Comparison of ENCODE assay signal across 1 cellular context in genomic region chr17:72121164-72122001, GRCh38.
TF ChIP-seq lines count a peak whose summit lies in the region.

No MANE protein-coding gene starts in this region.

TF ChIP-seq in HepG2, 621 proteins besides CTCF, POLR2A, EP300 and RAD21 (continued from another document and continues in another):
- no peak for TF ChIP-seq PRDM15 (CRISPR knock-in tag; IDR thresholded peaks at IDR 0.05)
- TF ChIP-seq ZNF567 (CRISPR knock-in tag; IDR thresholded peaks at IDR 0.05; ENCODE audit: borderline replicate concordance) = no peak
- peak; percentile 41; the same call in 1 of the 2 replicates for TF ChIP-seq HES4 (CRISPR knock-in tag; IDR thresholded peaks at IDR 0.05; ENCODE audit: borderline replicate concordance)
- TF ChIP-seq, protein P1, sequence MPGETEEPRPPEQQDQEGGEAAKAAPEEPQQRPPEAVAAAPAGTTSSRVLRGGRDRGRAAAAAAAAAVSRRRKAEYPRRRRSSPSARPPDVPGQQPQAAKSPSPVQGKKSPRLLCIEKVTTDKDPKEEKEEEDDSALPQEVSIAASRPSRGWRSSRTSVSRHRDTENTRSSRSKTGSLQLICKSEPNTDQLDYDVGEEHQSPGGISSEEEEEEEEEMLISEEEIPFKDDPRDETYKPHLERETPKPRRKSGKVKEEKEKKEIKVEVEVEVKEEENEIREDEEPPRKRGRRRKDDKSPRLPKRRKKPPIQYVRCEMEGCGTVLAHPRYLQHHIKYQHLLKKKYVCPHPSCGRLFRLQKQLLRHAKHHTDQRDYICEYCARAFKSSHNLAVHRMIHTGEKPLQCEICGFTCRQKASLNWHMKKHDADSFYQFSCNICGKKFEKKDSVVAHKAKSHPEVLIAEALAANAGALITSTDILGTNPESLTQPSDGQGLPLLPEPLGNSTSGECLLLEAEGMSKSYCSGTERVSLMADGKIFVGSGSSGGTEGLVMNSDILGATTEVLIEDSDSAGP (CRISPR knock-in tag; IDR thresholded peaks at IDR 0.05; ENCODE audit: borderline replicate concordance) = peak; percentile 93; the same call in 1 of the 2 replicates
- no peak for TF ChIP-seq EZH2 (conservative IDR thresholded peaks at IDR 0.05; ENCODE audit: low read depth, low read length)
- peak; percentile 69; the same call in 1 of the 2 replicates for TF ChIP-seq JUNB (CRISPR knock-in tag; IDR thresholded peaks at IDR 0.05; ENCODE audit: borderline replicate concordance)
- no peak for TF ChIP-seq ZNF225 (CRISPR knock-in tag; IDR thresholded peaks at IDR 0.05)
- TF ChIP-seq CCDC6 (CRISPR knock-in tag; IDR thresholded peaks at IDR 0.05) = no peak; the same call in 1 of the 2 replicates
- 0 out of 2 replicates have a peak, but pooled peaks have one; percentile 41 for TF ChIP-seq ZNF672 (CRISPR knock-in tag; IDR thresholded peaks at IDR 0.05)
- TF ChIP-seq, protein P2, sequence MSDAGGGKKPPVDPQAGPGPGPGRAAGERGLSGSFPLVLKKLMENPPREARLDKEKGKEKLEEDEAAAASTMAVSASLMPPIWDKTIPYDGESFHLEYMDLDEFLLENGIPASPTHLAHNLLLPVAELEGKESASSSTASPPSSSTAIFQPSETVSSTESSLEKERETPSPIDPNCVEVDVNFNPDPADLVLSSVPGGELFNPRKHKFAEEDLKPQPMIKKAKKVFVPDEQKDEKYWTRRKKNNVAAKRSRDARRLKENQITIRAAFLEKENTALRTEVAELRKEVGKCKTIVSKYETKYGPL (CRISPR knock-in tag; IDR thresholded peaks at IDR 0.05) = 0 out of 2 replicates have a peak, but pooled peaks have one; percentile 4
- TF ChIP-seq SMAD1 (CRISPR knock-in tag; IDR thresholded peaks at IDR 0.05; ENCODE audit: borderline replicate concordance, low read depth) = 0 out of 2 replicates have a peak, but pooled peaks have one; percentile 36
- TF ChIP-seq, protein P3, sequence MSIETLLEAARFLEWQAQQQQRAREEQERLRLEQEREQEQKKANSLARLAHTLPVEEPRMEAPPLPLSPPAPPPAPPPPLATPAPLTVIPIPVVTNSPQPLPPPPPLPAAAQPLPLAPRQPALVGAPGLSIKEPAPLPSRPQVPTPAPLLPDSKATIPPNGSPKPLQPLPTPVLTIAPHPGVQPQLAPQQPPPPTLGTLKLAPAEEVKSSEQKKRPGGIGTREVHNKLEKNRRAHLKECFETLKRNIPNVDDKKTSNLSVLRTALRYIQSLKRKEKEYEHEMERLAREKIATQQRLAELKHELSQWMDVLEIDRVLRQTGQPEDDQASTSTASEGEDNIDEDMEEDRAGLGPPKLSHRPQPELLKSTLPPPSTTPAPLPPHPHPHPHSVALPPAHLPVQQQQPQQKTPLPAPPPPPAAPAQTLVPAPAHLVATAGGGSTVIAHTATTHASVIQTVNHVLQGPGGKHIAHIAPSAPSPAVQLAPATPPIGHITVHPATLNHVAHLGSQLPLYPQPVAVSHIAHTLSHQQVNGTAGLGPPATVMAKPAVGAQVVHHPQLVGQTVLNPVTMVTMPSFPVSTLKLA (IDR thresholded peaks at IDR 0.05) = no peak
- TF ChIP-seq SRSF1 (optimal IDR thresholded peaks at IDR 0.05; ENCODE audit: low read depth, low read length) = peak; percentile 92
- no peak for TF ChIP-seq ZNF431 (CRISPR knock-in tag; IDR thresholded peaks at IDR 0.05; ENCODE audit: borderline replicate concordance, low read depth)
- TF ChIP-seq, protein P4, sequence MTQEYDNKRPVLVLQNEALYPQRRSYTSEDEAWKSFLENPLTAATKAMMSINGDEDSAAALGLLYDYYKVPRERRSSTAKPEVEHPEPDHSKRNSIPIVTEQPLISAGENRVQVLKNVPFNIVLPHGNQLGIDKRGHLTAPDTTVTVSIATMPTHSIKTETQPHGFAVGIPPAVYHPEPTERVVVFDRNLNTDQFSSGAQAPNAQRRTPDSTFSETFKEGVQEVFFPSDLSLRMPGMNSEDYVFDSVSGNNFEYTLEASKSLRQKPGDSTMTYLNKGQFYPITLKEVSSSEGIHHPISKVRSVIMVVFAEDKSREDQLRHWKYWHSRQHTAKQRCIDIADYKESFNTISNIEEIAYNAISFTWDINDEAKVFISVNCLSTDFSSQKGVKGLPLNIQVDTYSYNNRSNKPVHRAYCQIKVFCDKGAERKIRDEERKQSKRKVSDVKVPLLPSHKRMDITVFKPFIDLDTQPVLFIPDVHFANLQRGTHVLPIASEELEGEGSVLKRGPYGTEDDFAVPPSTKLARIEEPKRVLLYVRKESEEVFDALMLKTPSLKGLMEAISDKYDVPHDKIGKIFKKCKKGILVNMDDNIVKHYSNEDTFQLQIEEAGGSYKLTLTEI (CRISPR knock-in tag; conservative IDR thresholded peaks at IDR 0.05) = no peak
- TF ChIP-seq ARNT2 (CRISPR knock-in tag; IDR thresholded peaks at IDR 0.05; ENCODE audit: low read depth) = peak; percentile 79; the same call in 1 of the 2 replicates
- peak; percentile 79 for TF ChIP-seq ZNF230 (CRISPR knock-in tag; IDR thresholded peaks at IDR 0.05)
- TF ChIP-seq FOXJ3 (CRISPR knock-in tag; IDR thresholded peaks at IDR 0.05; ENCODE audit: borderline replicate concordance) = peak; percentile 22; the same call in 1 of the 2 replicates
- no peak for TF ChIP-seq SOX13 (IDR thresholded peaks at IDR 0.05)
- TF ChIP-seq SOX13 (CRISPR knock-in tag; conservative IDR thresholded peaks at IDR 0.05 in 1 of 2, IDR thresholded peaks at IDR 0.05 in 1 of 2) = 0 out of 4 replicates have a peak, but pooled peaks of 1 of the 2 experiments have one; percentile 52
- TF ChIP-seq ZFY (CRISPR knock-in tag; IDR thresholded peaks at IDR 0.05) = peak; percentile 49
- peak; percentile 89; the same call in 1 of the 2 replicates for TF ChIP-seq ZNF558 (CRISPR knock-in tag; IDR thresholded peaks at IDR 0.05; ENCODE audit: borderline replicate concordance)
- TF ChIP-seq FOSL2 (CRISPR knock-in tag; IDR thresholded peaks at IDR 0.05) = peak; percentile 8
- peak; percentile 27; the same call in 1 of the 2 replicates for TF ChIP-seq PCBP1 (IDR thresholded peaks at IDR 0.05; ENCODE audit: borderline replicate concordance, low read depth, low read length)
- no peak for TF ChIP-seq SETDB1 (CRISPR knock-in tag; IDR thresholded peaks at IDR 0.05; ENCODE audit: borderline replicate concordance)
- peak; percentile 88 for TF ChIP-seq HNRNPL (IDR thresholded peaks at IDR 0.05; ENCODE audit: low read depth, low read length)
- TF ChIP-seq ZNF280B (CRISPR knock-in tag; IDR thresholded peaks at IDR 0.05; ENCODE audit: borderline replicate concordance) = peak; percentile 76
- TF ChIP-seq ZNF670 (CRISPR knock-in tag; IDR thresholded peaks at IDR 0.05; ENCODE audit: borderline replicate concordance) = peak; percentile 98
- TF ChIP-seq GLI4 (CRISPR knock-in tag; IDR thresholded peaks at IDR 0.05; ENCODE audit: borderline replicate concordance) = peak; percentile 95; the same call in 1 of the 2 replicates
- TF ChIP-seq, protein P5, sequence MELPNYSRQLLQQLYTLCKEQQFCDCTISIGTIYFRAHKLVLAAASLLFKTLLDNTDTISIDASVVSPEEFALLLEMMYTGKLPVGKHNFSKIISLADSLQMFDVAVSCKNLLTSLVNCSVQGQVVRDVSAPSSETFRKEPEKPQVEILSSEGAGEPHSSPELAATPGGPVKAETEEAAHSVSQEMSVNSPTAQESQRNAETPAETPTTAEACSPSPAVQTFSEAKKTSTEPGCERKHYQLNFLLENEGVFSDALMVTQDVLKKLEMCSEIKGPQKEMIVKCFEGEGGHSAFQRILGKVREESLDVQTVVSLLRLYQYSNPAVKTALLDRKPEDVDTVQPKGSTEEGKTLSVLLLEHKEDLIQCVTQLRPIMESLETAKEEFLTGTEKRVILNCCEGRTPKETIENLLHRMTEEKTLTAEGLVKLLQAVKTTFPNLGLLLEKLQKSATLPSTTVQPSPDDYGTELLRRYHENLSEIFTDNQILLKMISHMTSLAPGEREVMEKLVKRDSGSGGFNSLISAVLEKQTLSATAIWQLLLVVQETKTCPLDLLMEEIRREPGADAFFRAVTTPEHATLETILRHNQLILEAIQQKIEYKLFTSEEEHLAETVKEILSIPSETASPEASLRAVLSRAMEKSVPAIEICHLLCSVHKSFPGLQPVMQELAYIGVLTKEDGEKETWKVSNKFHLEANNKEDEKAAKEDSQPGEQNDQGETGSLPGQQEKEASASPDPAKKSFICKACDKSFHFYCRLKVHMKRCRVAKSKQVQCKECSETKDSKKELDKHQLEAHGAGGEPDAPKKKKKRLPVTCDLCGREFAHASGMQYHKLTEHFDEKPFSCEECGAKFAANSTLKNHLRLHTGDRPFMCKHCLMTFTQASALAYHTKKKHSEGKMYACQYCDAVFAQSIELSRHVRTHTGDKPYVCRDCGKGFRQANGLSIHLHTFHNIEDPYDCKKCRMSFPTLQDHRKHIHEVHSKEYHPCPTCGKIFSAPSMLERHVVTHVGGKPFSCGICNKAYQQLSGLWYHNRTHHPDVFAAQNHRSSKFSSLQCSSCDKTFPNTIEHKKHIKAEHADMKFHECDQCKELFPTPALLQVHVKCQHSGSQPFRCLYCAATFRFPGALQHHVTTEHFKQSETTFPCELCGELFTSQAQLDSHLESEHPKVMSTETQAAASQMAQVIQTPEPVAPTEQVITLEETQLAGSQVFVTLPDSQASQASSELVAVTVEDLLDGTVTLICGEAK (IDR thresholded peaks at IDR 0.05) = no peak
- TF ChIP-seq, protein P5 (CRISPR knock-in tag; IDR thresholded peaks at IDR 0.05) = no peak; the same call in 1 of the 2 replicates
- no peak for TF ChIP-seq ZNF17 (CRISPR knock-in tag; IDR thresholded peaks at IDR 0.05)
- TF ChIP-seq, protein P6, sequence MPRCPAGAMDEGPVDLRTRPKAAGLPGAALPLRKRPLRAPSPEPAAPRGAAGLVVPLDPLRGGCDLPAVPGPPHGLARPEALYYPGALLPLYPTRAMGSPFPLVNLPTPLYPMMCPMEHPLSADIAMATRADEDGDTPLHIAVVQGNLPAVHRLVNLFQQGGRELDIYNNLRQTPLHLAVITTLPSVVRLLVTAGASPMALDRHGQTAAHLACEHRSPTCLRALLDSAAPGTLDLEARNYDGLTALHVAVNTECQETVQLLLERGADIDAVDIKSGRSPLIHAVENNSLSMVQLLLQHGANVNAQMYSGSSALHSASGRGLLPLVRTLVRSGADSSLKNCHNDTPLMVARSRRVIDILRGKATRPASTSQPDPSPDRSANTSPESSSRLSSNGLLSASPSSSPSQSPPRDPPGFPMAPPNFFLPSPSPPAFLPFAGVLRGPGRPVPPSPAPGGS (CRISPR knock-in tag; IDR thresholded peaks at IDR 0.05) = no peak; the same call in none of the 2 replicates
- peak; percentile 65; the same call in 1 of the 2 replicates for TF ChIP-seq ZBTB38 (CRISPR knock-in tag; IDR thresholded peaks at IDR 0.05)
- TF ChIP-seq ZNF570 (CRISPR knock-in tag; IDR thresholded peaks at IDR 0.05; ENCODE audit: borderline replicate concordance) = no peak
- peak; percentile 20; the same call in 1 of the 2 replicates for TF ChIP-seq ZNF430 (CRISPR knock-in tag; IDR thresholded peaks at IDR 0.05)
- TF ChIP-seq NR2F2 (IDR thresholded peaks at IDR 0.05; ENCODE audit: borderline replicate concordance, low read depth) = no peak
